1 cellular context compared by ENCODE assay signal in the genomic region with DNA sequence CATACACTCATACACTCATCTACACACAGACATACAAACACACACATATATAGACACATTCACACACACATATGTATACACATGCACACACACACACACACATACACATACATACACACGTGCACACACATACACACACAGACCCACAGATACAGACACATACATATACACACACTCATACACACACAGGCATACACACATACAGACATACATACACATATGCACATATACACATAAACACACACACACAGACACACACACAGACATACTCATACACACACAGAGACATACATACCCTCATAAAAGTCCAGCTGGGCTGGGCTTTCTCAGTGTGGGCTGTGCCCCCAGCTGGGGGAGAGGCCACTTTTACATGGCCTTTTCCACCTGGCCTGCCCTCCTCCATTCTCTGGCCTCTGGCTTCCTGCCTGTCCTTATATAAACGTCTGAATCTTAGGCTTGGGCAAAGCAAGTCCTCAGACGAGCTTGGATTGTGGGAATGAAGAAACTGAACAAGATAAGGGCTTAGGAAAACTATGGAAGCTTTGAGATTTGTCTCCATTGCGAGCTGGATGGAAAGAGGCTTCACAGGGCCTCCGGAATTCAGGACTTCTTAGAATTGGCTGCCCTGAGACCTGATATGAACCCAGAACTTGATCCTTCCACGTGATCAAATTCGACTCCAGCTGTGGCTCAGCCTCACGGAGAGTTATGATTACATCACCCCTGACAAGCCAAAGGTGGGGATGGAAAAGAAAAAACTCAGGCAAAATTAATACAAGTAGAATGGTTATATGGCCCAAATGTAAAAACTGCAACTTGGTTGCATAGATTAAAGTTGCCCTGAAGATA.
TF ChIP-seq lines count a peak whose summit lies in the region.

No MANE protein-coding gene starts in this region.

TF ChIP-seq in GM12878, 131 proteins besides CTCF, POLR2A, EP300 and RAD21:
- 0 out of 2 replicates have a peak, but pooled peaks have one; percentile 41 for TF ChIP-seq FOXK2 (IDR thresholded peaks at IDR 0.05)
- TF ChIP-seq NR2C2 (IDR thresholded peaks at IDR 0.05; ENCODE audit: borderline replicate concordance, control insufficient read depth, insufficient read length, low read depth): no peak
- TF ChIP-seq, protein P1, sequence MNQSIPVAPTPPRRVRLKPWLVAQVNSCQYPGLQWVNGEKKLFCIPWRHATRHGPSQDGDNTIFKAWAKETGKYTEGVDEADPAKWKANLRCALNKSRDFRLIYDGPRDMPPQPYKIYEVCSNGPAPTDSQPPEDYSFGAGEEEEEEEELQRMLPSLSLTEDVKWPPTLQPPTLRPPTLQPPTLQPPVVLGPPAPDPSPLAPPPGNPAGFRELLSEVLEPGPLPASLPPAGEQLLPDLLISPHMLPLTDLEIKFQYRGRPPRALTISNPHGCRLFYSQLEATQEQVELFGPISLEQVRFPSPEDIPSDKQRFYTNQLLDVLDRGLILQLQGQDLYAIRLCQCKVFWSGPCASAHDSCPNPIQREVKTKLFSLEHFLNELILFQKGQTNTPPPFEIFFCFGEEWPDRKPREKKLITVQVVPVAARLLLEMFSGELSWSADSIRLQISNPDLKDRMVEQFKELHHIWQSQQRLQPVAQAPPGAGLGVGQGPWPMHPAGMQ (IDR thresholded peaks at IDR 0.05; ENCODE audit: borderline replicate concordance): 0 out of 2 replicates have a peak, but pooled peaks have one; percentile 32
- TF ChIP-seq SMARCA5 (IDR thresholded peaks at IDR 0.05): no peak
- TF ChIP-seq, protein P2, sequence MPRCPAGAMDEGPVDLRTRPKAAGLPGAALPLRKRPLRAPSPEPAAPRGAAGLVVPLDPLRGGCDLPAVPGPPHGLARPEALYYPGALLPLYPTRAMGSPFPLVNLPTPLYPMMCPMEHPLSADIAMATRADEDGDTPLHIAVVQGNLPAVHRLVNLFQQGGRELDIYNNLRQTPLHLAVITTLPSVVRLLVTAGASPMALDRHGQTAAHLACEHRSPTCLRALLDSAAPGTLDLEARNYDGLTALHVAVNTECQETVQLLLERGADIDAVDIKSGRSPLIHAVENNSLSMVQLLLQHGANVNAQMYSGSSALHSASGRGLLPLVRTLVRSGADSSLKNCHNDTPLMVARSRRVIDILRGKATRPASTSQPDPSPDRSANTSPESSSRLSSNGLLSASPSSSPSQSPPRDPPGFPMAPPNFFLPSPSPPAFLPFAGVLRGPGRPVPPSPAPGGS (IDR thresholded peaks at IDR 0.05; ENCODE audit: borderline replicate concordance, insufficient read depth, low read depth, low read length, poor library complexity, severe bottlenecking): peak; percentile 48
- no peak for TF ChIP-seq SREBF2 (IDR thresholded peaks at IDR 0.05; ENCODE audit: low read length)
- TF ChIP-seq RAD51 (IDR thresholded peaks at IDR 0.05): no peak
- TF ChIP-seq MTA3 (IDR thresholded peaks at IDR 0.05; ENCODE audit: borderline replicate concordance, low read length): no peak
- no peak for TF ChIP-seq ZZZ3 (IDR thresholded peaks at IDR 0.05; ENCODE audit: control insufficient read depth, insufficient read length, low read depth)
